ENCODE assay signal across 8 cellular contexts in genomic region chr12:6335451-6336078, GRCh38.
DNase-seq lines count a peak whose midpoint lies in the region; ATAC-seq lines count a peak whose summit lies in the region.

No MANE protein-coding gene starts in this region.

- peaks cover 45% of the 10 kb centered on the region for H3K27me3 Mint-ChIP-seq in stimulated activated memory B cell treated with anti-CD40 and anti-IgM and Interleukin-4, amounts not matched to agents 10 μg/mL and 1 μg/mL and 100 μg/mL, for 72 hours

- ATAC-seq in stimulated activated memory B cell treated with anti-CD40 and anti-IgM and Interleukin-4, amounts not matched to agents 10 μg/mL and 1 μg/mL and 100 μg/mL, for 72 hours = peak; percentile 84

- no peaks in the 10 kb centered on the region for H3K9me3 ChIP-seq in muscle layer of duodenum (ENCODE audit: control insufficient read depth in 1 of 2, low read length in 2 of 2)

- peak overlapping the region; percentile 10 for H3K27ac Mint-ChIP-seq in stimulated activated memory B cell treated with anti-CD40 and anti-IgM and Interleukin-4, amounts not matched to agents 10 μg/mL and 1 μg/mL and 100 μg/mL, for 72 hours

- H3K4me3 ChIP-seq in muscle layer of duodenum (ENCODE audit: low read depth in 1 of 2, low read length in 2 of 2) = peak overlapping the region; percentile 97 to 99

- peaks cover 34 to 50% of the 10 kb centered on the region in 2 donors for H3K4me1 ChIP-seq in muscle layer of duodenum (ENCODE audit: control insufficient read depth in 1 of 2, insufficient read depth in 2 of 2, low read length in 2 of 2)

- H3K4me1 Mint-ChIP-seq in stimulated activated memory B cell treated with anti-CD40 and anti-IgM and Interleukin-4, amounts not matched to agents 10 μg/mL and 1 μg/mL and 100 μg/mL, for 72 hours = peaks cover 33% of the 10 kb centered on the region

- H3K27me3 ChIP-seq in muscle layer of duodenum (ENCODE audit: low read depth, low read length) = no peaks in the 10 kb centered on the region

- peak overlapping the region; percentile 100 for H3K27ac ChIP-seq in muscle layer of duodenum (ENCODE audit: low read length)

- DNase-seq in GF-D8 (lab: John Stamatoyannopoulos, UW) (peak; percentile 80), GOT3 (lab: John Stamatoyannopoulos, UW) (peak; percentile 44), NAMALWA (ENCODE audit: low spot score) (peak; percentile 94), epidermal melanocyte (ENCODE audit: insufficient read length, low spot score) (peak; percentile 68), NCI-H2081 treated with DMSO at 0.1 percent for 48 hours (lab: John Stamatoyannopoulos, UW) (no peak)
- DNase-seq in activated CD8-positive, alpha-beta memory T cell treated with anti-CD3 and anti-CD28 coated beads for 4 hours (ENCODE audit: low read depth in 2 of 2) = peak; percentile 80 to 89

- H3K4me3 Mint-ChIP-seq in stimulated activated memory B cell treated with anti-CD40 and anti-IgM and Interleukin-4, amounts not matched to agents 10 μg/mL and 1 μg/mL and 100 μg/mL, for 72 hours = no peak overlapping the region

- peaks cover 31 to 54% of the 10 kb centered on the region in 2 donors for H3K36me3 ChIP-seq in muscle layer of duodenum (ENCODE audit: control insufficient read depth in 1 of 2, insufficient read depth in 2 of 2, low read length in 2 of 2)

- H3K9me3 Mint-ChIP-seq in stimulated activated memory B cell treated with anti-CD40 and anti-IgM and Interleukin-4, amounts not matched to agents 10 μg/mL and 1 μg/mL and 100 μg/mL, for 72 hours = no peaks in the 10 kb centered on the region

- H3K36me3 Mint-ChIP-seq in stimulated activated memory B cell treated with anti-CD40 and anti-IgM and Interleukin-4, amounts not matched to agents 10 μg/mL and 1 μg/mL and 100 μg/mL, for 72 hours = no peaks in the 10 kb centered on the region
